Comparison of ENCODE assay signal across 19 cellular contexts in the genomic region with DNA sequence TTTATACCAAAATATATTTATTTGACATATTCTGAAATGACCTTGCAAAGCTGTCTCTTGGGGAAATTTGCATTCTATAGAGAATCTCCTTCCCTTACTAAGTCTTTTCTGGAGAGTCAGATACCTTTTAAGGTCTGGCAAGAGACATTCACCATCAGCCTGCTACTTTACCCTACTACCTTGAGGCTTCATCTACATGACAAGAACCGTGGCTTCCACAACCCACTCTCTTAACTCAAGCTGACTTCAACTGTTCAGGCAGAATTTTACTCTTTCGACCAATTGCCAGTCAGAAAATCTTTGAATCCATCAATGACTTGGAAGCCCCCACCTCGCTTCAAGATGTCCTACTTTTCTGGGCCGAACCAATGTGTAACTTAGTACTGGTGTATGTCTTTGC.
"Had no signal": no experiment of that assay in that cellular context is flagged by ENCODE, and none has a peak within 500 bp of the region (broad histone marks: within the 10 kb centered on the region; RNA-seq: fewer than 3 reads in every experiment).

No MANE protein-coding gene starts in this region.

- H3K4me3 ChIP-seq: MG63, SJCRH30 had no signal

- H3K36me3 ChIP-seq: MG63, SJCRH30 had no signal

- H3K27ac ChIP-seq: RWPE1, SJCRH30 had no signal

- H3K4me1 ChIP-seq: SJCRH30 had no signal

- ATAC-seq: Panc1, SK-N-SH treated with all-trans-retinoic acid at 6 μM for 48 hours had no signal

- H3K9me3 ChIP-seq: SJCRH30 had no signal

- DNase-seq: KBM-7, MG63, NCI-H1092, NCI-H1105 treated with DMSO at 0.1 percent for 48 hours, NCI-H1417 treated with DMSO at 0.1 percent for 48 hours, NCI-H146, NCI-H1694 treated with DMSO at 0.1 percent for 48 hours, NCI-H1930, NCI-H2081, NCI-H2107, NCI-H2227 treated with DMSO at 0.1 percent for 48 hours, NCI-H524, NCI-H526 treated with DMSO at 0.1 percent for 48 hours, NCI-H748 treated with DMSO at 0.1 percent for 48 hours, SHP77 treated with DMSO at 0.1 percent for 48 hours, SJCRH30 had no signal

- H3K27me3 ChIP-seq: MG63, SJCRH30 had no signal
